Comparison of ENCODE assay signal across 14 cellular contexts in the genomic region with DNA sequence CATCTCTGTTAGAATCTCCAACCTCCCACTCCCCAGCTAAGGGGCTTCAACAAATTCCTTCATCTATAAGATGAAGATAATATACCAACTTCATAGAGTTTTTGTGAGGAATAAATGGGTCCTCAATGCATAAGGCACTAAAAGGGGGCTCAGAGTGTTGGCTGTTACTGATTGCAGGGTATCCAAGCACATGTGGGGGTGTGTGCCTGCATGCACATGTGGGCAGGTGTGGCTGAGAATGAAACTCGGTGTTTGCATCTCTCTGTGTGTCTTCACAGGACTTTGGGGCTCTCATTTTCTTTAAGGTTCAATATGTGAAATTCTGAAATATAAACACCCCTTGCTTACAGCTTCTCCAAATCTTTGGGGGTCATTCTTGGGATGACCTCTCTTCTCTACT. TPM values are rescaled to one million over a fixed set of nuclear protein-coding genes. Genes with fewer than 3 reads are reported as not detected.
A peak's percentile ranks its signal among the peaks of the same experiment; 100 is the strongest.
DNase-seq lines count a peak whose midpoint lies in the region; ATAC-seq and TF ChIP-seq lines count a peak whose summit lies in the region.
"Had no signal": no experiment of that assay in that cellular context is flagged by ENCODE, and none has a peak within 500 bp of the region (broad histone marks: within the 10 kb centered on the region; RNA-seq: fewer than 3 reads in every experiment).

No MANE protein-coding gene starts in this region.

- intact Hi-C loops in dendritic cell treated with granulocyte-macrophage colony-stimulating factor and Interleukin-4, amounts not matched to agents 40 ng/mL and 50 ng/mL, for 4 days (cut with micrococcal nuclease) = loop anchor here (10.0 kb wide), 1 partner anchor 60 kb away; a partner anchor contains a TSS

- H3K27me3 Mint-ChIP-seq in T-helper 2 cell treated with Interferon-gamma antibody and Interleukin-4, amounts not matched to agents 5 μg/mL and 100 μg/mL, for 36 hours (ENCODE audit: low read depth) = peaks cover 3% of the 10 kb centered on the region
- H3K27me3 Mint-ChIP-seq in dendritic cell treated with granulocyte-macrophage colony-stimulating factor and Interleukin-4, amounts not matched to agents 40 ng/mL and 50 ng/mL, for 4 days = peaks cover 3% of the 10 kb centered on the region
- peaks cover 2% of the 10 kb centered on the region for H3K27me3 Mint-ChIP-seq in progenitor cell of endocrine pancreas

- peak; percentile 36 for ATAC-seq in HG03025 (IDR thresholded peaks at IDR 0.05; ENCODE audit: low FRiP score, unreplicated experiment)
- ATAC-seq in HG03175 (IDR thresholded peaks at IDR 0.05; ENCODE audit: unreplicated experiment) = no peak

- peaks cover 40% of the 10 kb centered on the region for H3K4me1 Mint-ChIP-seq in T-helper 2 cell treated with Interferon-gamma antibody and Interleukin-4, amounts not matched to agents 5 μg/mL and 100 μg/mL, for 36 hours (ENCODE audit: low read depth)
- H3K4me1 Mint-ChIP-seq in dendritic cell treated with granulocyte-macrophage colony-stimulating factor and Interleukin-4, amounts not matched to agents 40 ng/mL and 50 ng/mL, for 4 days (ENCODE audit: low read depth) = peaks cover 36% of the 10 kb centered on the region
- H3K4me1 Mint-ChIP-seq in progenitor cell of endocrine pancreas (ENCODE audit: low read depth) = peaks cover 1% of the 10 kb centered on the region

- H3K9me3 Mint-ChIP-seq in T-helper 2 cell treated with Interferon-gamma antibody and Interleukin-4, amounts not matched to agents 5 μg/mL and 100 μg/mL, for 36 hours = no peaks in the 10 kb centered on the region
- no peaks in the 10 kb centered on the region for H3K9me3 Mint-ChIP-seq in dendritic cell treated with granulocyte-macrophage colony-stimulating factor and Interleukin-4, amounts not matched to agents 40 ng/mL and 50 ng/mL, for 4 days
- no peaks in the 10 kb centered on the region for H3K9me3 Mint-ChIP-seq in progenitor cell of endocrine pancreas (ENCODE audit: low read depth)

- no peak for TF ChIP-seq CTCF in progenitor cell of endocrine pancreas (IDR thresholded peaks at IDR 0.05; ENCODE audit: unreplicated experiment)

- H3K27ac ChIP-seq in temporal lobe (ENCODE audit: low read depth, low read length) = peak overlapping the region; percentile 50
- H3K27ac ChIP-seq: HL-60 had no signal

- peak overlapping the region; percentile 52 for H3K27ac Mint-ChIP-seq in T-helper 2 cell treated with Interferon-gamma antibody and Interleukin-4, amounts not matched to agents 5 μg/mL and 100 μg/mL, for 36 hours
- peak overlapping the region; percentile 5 for H3K27ac Mint-ChIP-seq in dendritic cell treated with granulocyte-macrophage colony-stimulating factor and Interleukin-4, amounts not matched to agents 40 ng/mL and 50 ng/mL, for 4 days
- no peak overlapping the region for H3K27ac Mint-ChIP-seq in progenitor cell of endocrine pancreas

- H3K36me3 Mint-ChIP-seq in T-helper 2 cell treated with Interferon-gamma antibody and Interleukin-4, amounts not matched to agents 5 μg/mL and 100 μg/mL, for 36 hours (ENCODE audit: low read depth) = peaks cover 3% of the 10 kb centered on the region
- H3K36me3 Mint-ChIP-seq in dendritic cell treated with granulocyte-macrophage colony-stimulating factor and Interleukin-4, amounts not matched to agents 40 ng/mL and 50 ng/mL, for 4 days (ENCODE audit: low read depth) = peaks cover 10% of the 10 kb centered on the region
- H3K36me3 Mint-ChIP-seq in progenitor cell of endocrine pancreas (ENCODE audit: insufficient read depth) = no peaks in the 10 kb centered on the region

- peak overlapping the region; percentile 40 for H3K4me3 Mint-ChIP-seq in T-helper 2 cell treated with Interferon-gamma antibody and Interleukin-4, amounts not matched to agents 5 μg/mL and 100 μg/mL, for 36 hours
- no peak overlapping the region for H3K4me3 Mint-ChIP-seq in dendritic cell treated with granulocyte-macrophage colony-stimulating factor and Interleukin-4, amounts not matched to agents 40 ng/mL and 50 ng/mL, for 4 days
- no peak overlapping the region for H3K4me3 Mint-ChIP-seq in progenitor cell of endocrine pancreas (ENCODE audit: low read depth)

- no peak for DNase-seq in T-helper 2 cell treated with Interferon-gamma antibody and Interleukin-4, amounts not matched to agents 5 μg/mL and 100 μg/mL, for 36 hours (ENCODE audit: low spot score)
- DNase-seq in T-helper 2 cell = no peak
- no peak for DNase-seq in NCI-H1092 (lab: John Stamatoyannopoulos, UW)
- no peak for DNase-seq in progenitor cell of endocrine pancreas (ENCODE audit: low spot score, unreplicated experiment)
- DNase-seq: 8988T; activated CD8-positive, alpha-beta memory T cell treated with anti-CD3 and anti-CD28 coated beads for 24 hours; NCI-H146 had no signal

RNA-seq across cellular contexts. Expression of a gene that starts 4.1 kb away (rescaled TPM):
- total RNA-seq in temporal lobe (52.1 TPM), progenitor cell of endocrine pancreas (34.3 and 35.7 TPM in 2 replicates)

RNA-seq across cellular contexts. Expression of a gene that starts 11.2 kb away (rescaled TPM):
- 0.25 TPM for total RNA-seq in temporal lobe
- total RNA-seq in progenitor cell of endocrine pancreas = not detected in 2 replicates
- total RNA-seq: cerebellum, glomerular endothelial cell had no signal

RNA-seq across cellular contexts. Expression of a gene that starts 24.6 kb away (rescaled TPM):
- 30.5 TPM for total RNA-seq in temporal lobe
- total RNA-seq in progenitor cell of endocrine pancreas = 6.0 and 7.7 TPM in 2 replicates

RNA-seq across cellular contexts. Expression of a gene that starts 46.8 kb away (rescaled TPM):
- total RNA-seq in temporal lobe (41.1 TPM), progenitor cell of endocrine pancreas (26.7 and 38.4 TPM in 2 replicates)

RNA-seq across cellular contexts. Expression of a gene that starts 59.5 kb away (rescaled TPM):
- total RNA-seq in temporal lobe = 11.1 TPM
- total RNA-seq in progenitor cell of endocrine pancreas = 35.7 and 37.1 TPM in 2 replicates
